8 cellular contexts compared by ENCODE assay signal in the genomic region with DNA sequence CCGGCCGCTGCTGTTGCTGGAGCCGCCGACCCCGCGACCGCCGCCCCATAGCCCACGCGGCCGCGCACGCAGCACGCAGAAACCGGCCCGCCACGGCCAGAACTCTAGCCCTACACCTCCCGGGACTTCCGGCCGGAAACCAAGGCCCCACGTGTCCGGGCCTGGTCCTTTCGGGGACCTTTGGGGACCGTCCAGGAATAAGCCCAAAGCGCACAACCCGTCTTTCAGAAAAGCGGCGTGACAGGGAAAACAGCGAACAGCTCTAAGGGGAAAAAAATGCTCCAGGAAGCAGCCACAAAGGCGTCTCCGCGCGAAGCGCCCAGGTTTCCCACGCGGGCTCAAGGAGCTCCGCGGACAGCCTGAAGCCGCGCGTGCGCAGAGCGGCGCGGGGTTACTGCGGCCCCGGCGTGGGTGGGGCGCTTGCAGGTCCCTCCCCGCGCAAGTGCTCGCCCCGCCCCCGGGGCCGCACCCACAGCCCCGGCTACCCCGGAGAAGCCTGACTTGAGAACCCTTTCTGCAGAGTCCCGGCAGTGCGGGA. TPM values are rescaled to one million over a fixed set of nuclear protein-coding genes. Genes with fewer than 3 reads are reported as not detected.
DNase-seq lines count a peak whose midpoint lies in the region; ATAC-seq and TF ChIP-seq lines count a peak whose summit lies in the region.

Gene NSUN2, minus strand, starts transcription at position 114 of the 538 bp plus-strand sequence. Its CDS starts 65 bp downstream, at position 49.
Gene SRD5A1, plus strand, starts transcription at position 510 of the 538 bp plus-strand sequence. CDS start 137 bp downstream, outside the sequence.

- dilution Hi-C loops in IMR-90 (cut with HindIII; ENCODE audit: low sequenced_read_pairs, unreplicated experiment), result no loop called here

- peak within 1 kb of the TSS; percentile 90 for H3K9ac ChIP-seq in IMR-90 (ENCODE audit: low read depth, low read length)

- peak within 1 kb of the TSS; percentile 91 for H2BK20ac ChIP-seq in IMR-90 (ENCODE audit: low read depth, low read length)

- H3K27ac ChIP-seq in IMR-90 (ENCODE audit: insufficient read depth, low read length), result peak within 1 kb of the TSS; percentile 92
- peak within 1 kb of the TSS; percentile 43 for H3K27ac ChIP-seq in OCI-LY7 (ENCODE audit: low read depth, low read length, poor library complexity, severe bottlenecking)

- no peak for TF ChIP-seq RAD21 in IMR-90 (IDR thresholded peaks at IDR 0.05; ENCODE audit: low read length)

- ATAC-seq in GM21529 (IDR thresholded peaks at IDR 0.05; ENCODE audit: unreplicated experiment), result peak; percentile 90
- peak; percentile 94 for ATAC-seq in IMR-90 (ENCODE audit: low read depth)

- H2AK5ac ChIP-seq in IMR-90 (ENCODE audit: low read depth, low read length), result peak within 1 kb of the TSS; percentile 67; the same call in 1 of the 2 replicates

- H3K36me3 ChIP-seq in IMR-90 (ENCODE audit: control insufficient read depth, insufficient read depth, low read length) (peaks cover 17% of the 10 kb centered on the region), OCI-LY7 (ENCODE audit: insufficient read depth, low read length) (peaks cover 45% of the 10 kb centered on the region)

- peak within 1 kb of the TSS; percentile 96 for H3K18ac ChIP-seq in IMR-90 (ENCODE audit: low read depth, low read length)

- 1% methylated on average over 30 of the region's 59 CpGs; no CpG with 5 or more reads in 1 of the 2 experiments for WGBS in IMR-90 (ENCODE audit: extremely low coverage in 2 of 2, insufficient read length in 1 of 2), 2 experiments

- H3K4me3 ChIP-seq in IMR-90 (ENCODE audit: insufficient read depth, low read depth, low read length) (peak within 1 kb of the TSS; percentile 89), OCI-LY7 (ENCODE audit: low read depth, low read length, poor library complexity, severe bottlenecking) (peak within 1 kb of the TSS; percentile 97), mononuclear cell (ENCODE audit: low read length) (peak within 1 kb of the TSS; percentile 84)

- H3K4me2 ChIP-seq in IMR-90 (ENCODE audit: low read depth, low read length) (peak within 1 kb of the TSS; percentile 96), OCI-LY7 (ENCODE audit: low read length) (peak within 1 kb of the TSS; percentile 96)

- H4K20me1 ChIP-seq in IMR-90 (ENCODE audit: insufficient read depth, low read length), result peaks cover 47% of the 10 kb centered on the region
- H4K20me1 ChIP-seq in OCI-LY7 (ENCODE audit: insufficient read depth, low read length), result peaks cover 28% of the 10 kb centered on the region; the same call in 1 of the 2 replicates

- peaks cover 38 to 68% of the 10 kb centered on the region in 2 experiments for H3K79me1 ChIP-seq in IMR-90 (ENCODE audit: low read depth in 1 of 2, low read length in 2 of 2)

- BruUV-seq in IMR-90 (replicated peaks; lab: Mats Ljungman, UMichigan) (no TSS peak), OCI-LY7 (replicated peaks; lab: Mats Ljungman, UMichigan) (no TSS peak)

- in situ Hi-C loops in IMR-90 (cut with MboI; ENCODE audit: low sequenced_read_pairs), result loop anchor here (5.0 kb wide), 1 partner anchor 114 kb away; no protein-coding TSS in a partner anchor

- H2BK120ac ChIP-seq in IMR-90 (ENCODE audit: low read depth, low read length), result peak within 1 kb of the TSS; percentile 99

- H3K4ac ChIP-seq in IMR-90 (ENCODE audit: low read depth, low read length), result peak within 1 kb of the TSS; percentile 99

- peak within 1 kb of the TSS; percentile 100 for H3K14ac ChIP-seq in IMR-90 (replicated peaks; ENCODE audit: low read depth, low read length)

- no peaks in the 10 kb centered on the region for H3K9me2 ChIP-seq in OCI-LY7 (ENCODE audit: insufficient read depth, low read length)

- H3K9me1 ChIP-seq in IMR-90 (ENCODE audit: insufficient read depth, low read length), result peaks cover 15% of the 10 kb centered on the region

- TF ChIP-seq POLR2A in IMR-90 (IDR thresholded peaks at IDR 0.05; ENCODE audit: low read depth, low read length), result peak; percentile 78

- peak within 1 kb of the TSS; percentile 100 for H3K56ac ChIP-seq in IMR-90 (ENCODE audit: extremely low read depth, insufficient read depth, low read length)

- peak; percentile 89 for DNase-seq in DMS 273 treated with DMSO at 0.1 percent for 48 hours (lab: John Stamatoyannopoulos, UW)
- DNase-seq in IMR-90, result peak; percentile 89
- DNase-seq in OCI-LY7 (ENCODE audit: low spot score), result peak; percentile 94
- peak; percentile 88 for DNase-seq in activated T-cell treated with anti-CD3 and anti-CD28 coated beads for 1 hour (ENCODE audit: low read depth)
- peak; percentile 90 for DNase-seq in epidermal melanocyte (ENCODE audit: insufficient read length, low spot score)
- peak; percentile 85 to 87 for DNase-seq in stimulated activated CD8-positive, alpha-beta memory T cell treated with anti-CD3 and anti-CD28 coated beads, Interleukin-2, amount 100 ng/mL, for 48 hours (ENCODE audit: low read depth in 2 of 2)

- intact Hi-C loops in IMR-90 (cut with micrococcal nuclease) (loop anchor here (1.0 to 5.0 kb wide), 3 partner anchors 80 to 112 kb away; partner anchors contain the start of gene TENT4A), OCI-LY7 (cut with micrococcal nuclease; ENCODE audit: unreplicated experiment) (loop anchor here (1.0 to 10.0 kb wide), 6 partner anchors 19 to 878 kb away; partner anchors contain the start of gene TENT4A)

- peaks cover 60% of the 10 kb centered on the region for H3K79me2 ChIP-seq in OCI-LY7 (ENCODE audit: insufficient read depth, low read depth, low read length)

- CTCF ChIA-PET in IMR-90 (lab: Yijun Ruan, JAX) (no interaction called here), OCI-LY7 (lab: Charles Lee; ENCODE audit: unreplicated experiment) (interaction anchor here (1.5 kb wide), 1 partner anchor 95 kb away, joined by 7 read pairs; no protein-coding TSS in a partner anchor)

- H3K9me3 ChIP-seq in IMR-90 (ENCODE audit: control insufficient read depth, insufficient read depth, low read length) (no peaks in the 10 kb centered on the region), OCI-LY7 (ENCODE audit: low read length) (no peaks in the 10 kb centered on the region), mononuclear cell (ENCODE audit: low read depth, low read length) (no peaks in the 10 kb centered on the region)

- H3K4me1 ChIP-seq in IMR-90 (ENCODE audit: control insufficient read depth, insufficient read depth, low read length) (peaks cover 11% of the 10 kb centered on the region), OCI-LY7 (ENCODE audit: insufficient read depth, low read length, poor library complexity, severe bottlenecking) (peaks cover 19% of the 10 kb centered on the region), mononuclear cell (ENCODE audit: insufficient read depth, low read length) (peaks cover 45% of the 10 kb centered on the region)

- peak within 1 kb of the TSS; percentile 87 for H3K23ac ChIP-seq in IMR-90 (ENCODE audit: low read depth, low read length)

- TF ChIP-seq CTCF in IMR-90 (conservative IDR thresholded peaks at IDR 0.05; ENCODE audit: low read depth, low read length) (no peak), OCI-LY7 (conservative IDR thresholded peaks at IDR 0.05; ENCODE audit: low read length) (no peak)

- peak within 1 kb of the TSS; percentile 100 for H4K91ac ChIP-seq in IMR-90 (ENCODE audit: insufficient read depth, low read depth, low read length)

- peak within 1 kb of the TSS; percentile 85 to 100 for H4K8ac ChIP-seq in IMR-90 (ENCODE audit: low read depth in 2 of 2, low read length in 2 of 2)

- H3K27me3 ChIP-seq in IMR-90 (ENCODE audit: control insufficient read depth, insufficient read depth, low read length) (no peaks in the 10 kb centered on the region), mononuclear cell (ENCODE audit: insufficient read depth, low read length) (no peaks in the 10 kb centered on the region)

- peak within 1 kb of the TSS; percentile 80 for H4K5ac ChIP-seq in IMR-90 (ENCODE audit: low read depth, low read length)

- H2AK9ac ChIP-seq in IMR-90 (replicated peaks; ENCODE audit: low read depth, low read length, poor library complexity), result peak within 1 kb of the TSS; percentile 97

- H2BK5ac ChIP-seq in IMR-90 (ENCODE audit: low read depth, low read length, poor library complexity, severe bottlenecking), result peak within 1 kb of the TSS; percentile 97

- POLR2A ChIA-PET in IMR-90 (lab: Charles Lee; ENCODE audit: unreplicated experiment), result interaction anchor here (0.6 kb wide), 1 partner anchor 107 kb away, joined by 3 read pairs; no protein-coding TSS in a partner anchor
- POLR2A ChIA-PET in OCI-LY7 (lab: Charles Lee), result interaction anchor here (1.0 to 2.8 kb wide), 8 partner anchors 15 to 95 kb away, joined by 3 to 20 read pairs (median 8); partner anchors contain the start of gene TENT4A

- H2AFZ ChIP-seq in IMR-90 (replicated peaks; ENCODE audit: low read length, poor library complexity), result peak within 1 kb of the TSS; percentile 96
- H2AFZ ChIP-seq in OCI-LY7 (ENCODE audit: low read length), result peak within 1 kb of the TSS; percentile 73; the same call in 1 of the 2 replicates

- peak within 1 kb of the TSS; percentile 94; the same call in 2 of the 3 replicates for H2BK15ac ChIP-seq in IMR-90 (ENCODE audit: low read depth, low read length)

TF ChIP-seq in IMR-90, 13 proteins besides CTCF, POLR2A, EP300 and RAD21 (continues in another document):
- TF ChIP-seq, protein P1, sequence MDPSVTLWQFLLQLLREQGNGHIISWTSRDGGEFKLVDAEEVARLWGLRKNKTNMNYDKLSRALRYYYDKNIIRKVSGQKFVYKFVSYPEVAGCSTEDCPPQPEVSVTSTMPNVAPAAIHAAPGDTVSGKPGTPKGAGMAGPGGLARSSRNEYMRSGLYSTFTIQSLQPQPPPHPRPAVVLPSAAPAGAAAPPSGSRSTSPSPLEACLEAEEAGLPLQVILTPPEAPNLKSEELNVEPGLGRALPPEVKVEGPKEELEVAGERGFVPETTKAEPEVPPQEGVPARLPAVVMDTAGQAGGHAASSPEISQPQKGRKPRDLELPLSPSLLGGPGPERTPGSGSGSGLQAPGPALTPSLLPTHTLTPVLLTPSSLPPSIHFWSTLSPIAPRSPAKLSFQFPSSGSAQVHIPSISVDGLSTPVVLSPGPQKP (IDR thresholded peaks at IDR 0.05; ENCODE audit: borderline replicate concordance, low read depth, low read length), result no peak
- TF ChIP-seq MAZ (IDR thresholded peaks at IDR 0.05; ENCODE audit: borderline replicate concordance, low read depth, low read length) (0 out of 2 replicates have a peak, but pooled peaks have one; percentile 39), MXI1 (IDR thresholded peaks at IDR 0.05; ENCODE audit: borderline replicate concordance, low read depth, low read length) (peak; percentile 97)

RNA-seq across cellular contexts. Expression of gene NSUN2, which starts in this region (rescaled TPM):
- total RNA-seq in IMR-90 (2012; rRNA removed) (51.1 and 55.5 TPM in 2 replicates), OCI-LY7 (2022) (122 and 139 TPM in 2 replicates), mononuclear cell (36.0 TPM)
- polyA plus RNA-seq in IMR-90 (2012; rRNA removed), result 55.6 and 61.1 TPM in 2 replicates
- 30.9 and 34.8 TPM in 2 replicates for polyA plus RNA-seq in IMR-90 (2012; cell fraction: cytosol; rRNA removed)
- 63.5 and 104 TPM in 2 replicates for polyA plus RNA-seq in IMR-90 (2012; cell fraction: nucleus; rRNA removed; ENCODE audit: low replicate concordance)
- total RNA-seq in OCI-LY7 (2014; rRNA removed; shearing (Covaris generic)), result 88.1 and 88.9 TPM in 2 replicates

RNA-seq across cellular contexts. Expression of gene SRD5A1, which starts in this region (rescaled TPM):
- 6.3 and 9.7 TPM in 2 replicates for total RNA-seq in IMR-90 (2012; rRNA removed)
- 18.2 and 20.5 TPM in 2 replicates for polyA plus RNA-seq in IMR-90 (2012; rRNA removed)
- 25.2 and 41.7 TPM in 2 replicates for polyA plus RNA-seq in IMR-90 (2012; cell fraction: cytosol; rRNA removed)
- 15.7 and 46.6 TPM in 2 replicates for polyA plus RNA-seq in IMR-90 (2012; cell fraction: nucleus; rRNA removed; ENCODE audit: low replicate concordance)
- 16.7 and 31.6 TPM in 2 replicates for total RNA-seq in OCI-LY7 (2014; rRNA removed; shearing (Covaris generic))
- 31.9 and 32.5 TPM in 2 replicates for total RNA-seq in OCI-LY7 (2022)
- 8.8 TPM for total RNA-seq in mononuclear cell

Comparison
In these comparisons a context has a peak if more than half of its experiments do, and no peak if none do; other contexts are left out.
1. Peak in every context shown above with its lines: DNase-seq, ATAC-seq, H3K4me3 ChIP-seq and H3K27ac ChIP-seq.